ENCODE assay signal across 6 cellular contexts in genomic region chr16:32632096-32632495, GRCh38. TPM values are rescaled to one million over a fixed set of nuclear protein-coding genes. Genes with fewer than 3 reads are reported as not detected.
"Had no signal": no experiment of that assay in that cellular context is flagged by ENCODE, and none has a peak within 500 bp of the region (broad histone marks: within the 10 kb centered on the region; RNA-seq: fewer than 3 reads in every experiment).

No MANE protein-coding gene starts in this region.

RNA-seq across cellular contexts. Expression of gene TP53TG3, which starts 43.9 kb away (rescaled TPM):
- total RNA-seq: GM23248, GM23338, H1, H4, H7, H9 had no signal
- polyA plus RNA-seq: GM23248, GM23338, H1 had no signal
